In the genomic region with DNA sequence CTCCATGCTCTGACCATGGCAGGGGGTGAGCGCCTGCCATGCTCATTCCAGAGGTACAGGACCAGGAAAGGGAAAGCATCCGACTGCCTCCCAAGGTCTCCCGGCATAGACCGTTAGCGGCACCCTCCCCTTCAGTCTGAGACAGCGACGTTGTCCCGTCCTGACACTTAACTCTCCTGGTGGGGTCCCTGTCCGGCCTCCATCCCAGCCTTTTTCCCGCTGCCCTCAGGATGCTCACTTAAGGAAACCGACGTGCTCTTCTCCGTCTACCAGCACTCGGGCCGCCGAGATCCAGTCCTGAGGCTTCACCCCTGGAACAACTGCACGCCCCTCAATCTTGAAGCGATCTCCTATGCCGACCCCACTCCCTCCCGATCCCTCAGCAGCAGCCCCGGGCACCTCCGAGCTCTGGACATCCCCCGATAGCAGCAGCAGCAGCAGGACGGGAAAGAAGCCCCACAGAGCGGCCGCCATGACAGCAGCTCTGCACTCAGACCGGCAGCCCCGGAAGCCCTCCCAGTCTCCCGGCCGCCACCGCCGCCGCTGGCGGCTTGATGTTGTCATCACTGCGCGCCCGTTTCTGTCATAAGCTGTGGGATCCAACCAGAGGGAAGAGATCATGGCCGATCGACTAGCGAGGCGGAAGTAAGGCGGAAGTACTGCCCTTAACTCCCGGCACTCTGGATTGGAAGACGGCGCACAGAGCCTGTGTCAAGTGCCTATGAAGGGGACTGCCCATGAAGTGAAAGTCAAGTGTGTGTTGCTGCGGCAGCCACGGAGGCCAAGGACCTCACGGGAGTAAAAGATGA, we compare ENCODE assay signal across 8 cellular contexts.
DNase-seq lines count a peak whose midpoint lies in the region; ATAC-seq and FAIRE-seq lines count a peak whose summit lies in the region.

EMC7 (minus strand) TSS at position 497 of the 809 bp plus-strand sequence; CDS start at position 474, 23 bp downstream.
PGBD4 (plus strand) TSS at position 718 of the 809 bp plus-strand sequence. CDS start 449 bp downstream, outside the sequence.

- H4K20me1 ChIP-seq in BLaER1 = peaks cover 14% of the 10 kb centered on the region; the same call in 1 of the 2 replicates

- no peaks in the 10 kb centered on the region for H3K27me3 ChIP-seq in BLaER1

- DNase-seq in NCI-H524 treated with DMSO at 0.1 percent for 48 hours (lab: John Stamatoyannopoulos, UW) (peak; percentile 95), kidney glomerular epithelial cell (lab: John Stamatoyannopoulos, UW) (peak; percentile 99)
- peak; percentile 99 for DNase-seq in activated CD4-positive, alpha-beta T cell treated with anti-CD3 and anti-CD28 coated beads for 48 hours
- DNase-seq in stimulated activated CD4-positive, alpha-beta T cell treated with anti-CD3 and anti-CD28 coated beads, Interleukin-15, amount 100 ng/mL, for 48 hours (ENCODE audit: low read depth in 2 of 2) = peak; percentile 97 to 98

- peak within 1 kb of the TSS; percentile 84 for H3K27ac ChIP-seq in BLaER1

- H3K9ac ChIP-seq in BLaER1 = peak within 1 kb of the TSS; percentile 91

- ATAC-seq in GM19324 (IDR thresholded peaks at IDR 0.05; ENCODE audit: low FRiP score, unreplicated experiment) (peak; percentile 99), HG03460 (IDR thresholded peaks at IDR 0.05; ENCODE audit: unreplicated experiment) (peak; percentile 96)

- peak; percentile 21 for FAIRE-seq in colon (lab: Jason Lieb, UNC)

- H3K9me3 ChIP-seq in BLaER1 = peaks cover 16% of the 10 kb centered on the region; the same call in 1 of the 2 replicates

- peak within 1 kb of the TSS; percentile 95 for H3K4me3 ChIP-seq in BLaER1

- 0 out of 2 replicates have a peak, but pooled peaks cover 14% of the 10 kb centered on the region for H3K36me3 ChIP-seq in BLaER1

- peaks cover 26% of the 10 kb centered on the region for H3K4me1 ChIP-seq in BLaER1

- H3K4me2 ChIP-seq in BLaER1 = peak within 1 kb of the TSS; percentile 82

Comparison
In these comparisons a context has a peak if more than half of its experiments do, and no peak if none do; other contexts are left out.
1. Peak in every context shown above with its lines: DNase-seq, ATAC-seq, H3K4me3 ChIP-seq and H3K27ac ChIP-seq.